In the genomic region with DNA sequence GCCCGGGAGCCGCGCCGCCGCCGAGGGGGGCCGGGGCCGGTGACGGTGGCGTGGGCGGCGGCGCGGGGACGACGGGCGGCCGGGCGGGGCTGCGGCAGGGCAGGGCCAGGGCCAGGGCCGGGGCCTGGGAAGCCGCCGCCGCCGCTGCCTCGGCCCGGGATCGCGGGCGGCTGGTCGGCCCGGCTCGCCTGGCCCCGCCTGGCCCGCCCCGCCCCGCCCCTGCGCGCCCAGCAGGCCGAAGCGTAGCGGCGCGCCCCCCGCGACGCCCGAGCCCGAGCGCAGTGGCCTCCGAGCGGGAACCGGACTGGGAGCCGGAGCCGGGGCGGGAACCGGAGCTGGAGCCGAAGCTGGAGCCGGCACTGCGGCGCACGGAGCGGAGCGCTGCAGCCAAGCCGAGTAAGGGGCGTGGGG, we compare ENCODE assay signal across 8 cellular contexts. TPM values are rescaled to one million over a fixed set of nuclear protein-coding genes. Genes with fewer than 3 reads are reported as not detected.
DNase-seq lines count a peak whose midpoint lies in the region; ATAC-seq and TF ChIP-seq lines count a peak whose summit lies in the region.

A gene with protein sequence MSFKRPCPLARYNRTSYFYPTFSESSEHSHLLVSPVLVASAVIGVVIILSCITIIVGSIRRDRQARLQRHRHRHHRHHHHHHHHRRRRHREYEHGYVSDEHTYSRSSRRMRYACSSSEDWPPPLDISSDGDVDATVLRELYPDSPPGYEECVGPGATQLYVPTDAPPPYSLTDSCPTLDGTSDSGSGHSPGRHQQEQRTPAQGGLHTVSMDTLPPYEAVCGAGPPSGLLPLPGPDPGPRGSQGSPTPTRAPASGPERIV (plus strand): TSS at position 260 of the 411 bp plus-strand sequence. CDS start 10,382 bp downstream, outside the sequence.

- DNase-seq in stimulated activated CD4-positive, alpha-beta T cell treated with anti-CD3 and anti-CD28 coated beads, Interleukin-4, amount 100 ng/mL, for 1 hour: peak; percentile 19
- DNase-seq in stimulated activated CD4-positive, alpha-beta T cell treated with anti-CD3 and anti-CD28 coated beads, Interleukin-4, amount 100 ng/mL, for 4 hours: no peak
- no peak for DNase-seq in breast epithelium (ENCODE audit: low spot score in 2 of 2)
- no peak for DNase-seq in left lung
- peak in 1 of 2 donors; percentile 89 for DNase-seq in upper lobe of left lung
- DNase-seq in NCI-H187 treated with DMSO at 0.1 percent for 48 hours (lab: John Stamatoyannopoulos, UW): no peak

- ATAC-seq in left lung (peak; percentile 63), upper lobe of left lung (ENCODE audit: low FRiP score in 2 of 2) (peak in 1 of 2 donors; percentile 71), HG03342 (IDR thresholded peaks at IDR 0.05; ENCODE audit: unreplicated experiment) (no peak), GM18505 (IDR thresholded peaks at IDR 0.05; ENCODE audit: unreplicated experiment) (no peak)

- TF ChIP-seq POLR2A in breast epithelium (IDR thresholded peaks at IDR 0.05) (no peak), upper lobe of left lung (IDR thresholded peaks at IDR 0.05) (no peak), GM18505 (IDR thresholded peaks at IDR 0.05; ENCODE audit: borderline replicate concordance, extremely low read depth, insufficient read depth, insufficient read length) (no peak)

- H3K4me1 ChIP-seq in breast epithelium (peaks cover 0 to 4% of the 10 kb centered on the region in 2 donors), left lung (peaks cover 11 to 18% of the 10 kb centered on the region in 2 donors), upper lobe of left lung (peaks cover 16 to 21% (median 19%) of the 10 kb centered on the region in 4 donors)

- intact Hi-C loops in breast epithelium (cut with DNase I; ENCODE audit: low total_unique reads): no loop called here
- intact Hi-C loops in left lung (cut with DNase I): no loop called here

- TF ChIP-seq CTCF in breast epithelium (IDR thresholded peaks at IDR 0.05): no peak
- no peak for TF ChIP-seq CTCF in left lung (IDR thresholded peaks at IDR 0.05)
- no peak for TF ChIP-seq CTCF in upper lobe of left lung (IDR thresholded peaks at IDR 0.05)

- TF ChIP-seq EP300 in upper lobe of left lung (IDR thresholded peaks at IDR 0.05): no peak

- H3K36me3 ChIP-seq in breast epithelium (no peaks in the 10 kb centered on the region), left lung (no peaks in the 10 kb centered on the region), upper lobe of left lung (no peaks in the 10 kb centered on the region)

- H3K9me3 ChIP-seq in breast epithelium (no peaks in the 10 kb centered on the region), left lung (no peaks in the 10 kb centered on the region), upper lobe of left lung (no peaks in the 10 kb centered on the region)

- no CpG with 5 or more reads among the region's 66 CpGs for WGBS in upper lobe of left lung, 2 donors

- peaks cover 2 to 8% of the 10 kb centered on the region in 2 donors for H3K27me3 ChIP-seq in breast epithelium
- H3K27me3 ChIP-seq in left lung: peaks cover 32 to 77% of the 10 kb centered on the region in 2 donors
- H3K27me3 ChIP-seq in upper lobe of left lung: peaks cover 0 to 30% (median 15%) of the 10 kb centered on the region in 4 donors

- H3K27ac ChIP-seq in breast epithelium (no peak within 1 kb of the TSS), left lung (no peak within 1 kb of the TSS), upper lobe of left lung (no peak within 1 kb of the TSS)

- H3K4me3 ChIP-seq in breast epithelium: peak within 1 kb of the TSS; percentile 39 to 82 (median 60)
- peak within 1 kb of the TSS; percentile 34 to 41 for H3K4me3 ChIP-seq in left lung
- peak within 1 kb of the TSS; percentile 0 to 66 (median 52) for H3K4me3 ChIP-seq in upper lobe of left lung

RNA-seq across cellular contexts. Expression of the gene that starts here (rescaled TPM):
- 1 to 10 TPM in 1 of 3 donors, under 1 TPM in 1, not detected in 1; 0.16 to 3.5 TPM for total RNA-seq in breast epithelium
- 1 to 10 TPM in 1 of 2 donors, under 1 TPM in 1; 0.65 to 2.0 TPM for total RNA-seq in left lung
- total RNA-seq in upper lobe of left lung: 1 to 10 TPM in 1 of 6 donors, under 1 TPM in 3, not detected in 2; 0.22 to 1.0 (median 0.35) TPM
